30 cellular contexts compared by ENCODE assay signal in the genomic region with DNA sequence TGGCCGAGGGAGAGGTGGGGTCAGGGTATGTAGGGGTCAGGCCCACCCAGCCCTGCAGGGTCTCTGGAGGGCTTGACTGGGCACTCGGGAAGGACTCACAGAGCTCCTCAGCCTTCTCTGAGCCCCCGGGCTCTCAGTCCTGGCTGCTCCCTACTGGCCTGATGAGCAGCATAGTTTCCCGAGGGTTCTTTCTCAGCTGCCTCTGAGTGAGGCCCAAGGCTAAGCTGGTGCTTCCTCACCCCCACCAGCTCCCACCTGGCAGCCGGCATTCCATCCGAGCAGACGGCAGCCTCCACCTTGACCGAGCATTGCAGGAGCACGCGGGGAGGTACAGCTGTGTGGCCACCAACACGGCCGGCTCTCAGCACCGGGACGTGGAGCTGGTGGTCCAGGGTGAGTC. TPM values are rescaled to one million over a fixed set of nuclear protein-coding genes. Genes with fewer than 3 reads are reported as not detected.
"Had no signal": no experiment of that assay in that cellular context is flagged by ENCODE, and none has a peak within 500 bp of the region (broad histone marks: within the 10 kb centered on the region; RNA-seq: fewer than 3 reads in every experiment).

No MANE protein-coding gene starts in this region.

- H3K4me1 ChIP-seq: foreskin keratinocyte had no signal

- H3K4me2 ChIP-seq: smooth muscle cell had no signal

- H3K36me3 ChIP-seq: left ventricle myocardium inferior, ovary, thyroid gland had no signal

- ATAC-seq: activated CD4-positive, CD25-positive, alpha-beta regulatory T cell treated with anti-CD3 and anti-CD28 coated beads, Interleukin-2, amount 50 U/mL, for 24 hours; activated naive CD8-positive, alpha-beta T cell treated with anti-CD3 and anti-CD28 coated beads, Interleukin-2, amount 50 U/mL, for 24 hours; activated T-helper 17 cell treated with anti-CD3 and anti-CD28 coated beads, Interleukin-2, amount 50 U/mL, for 72 hours; effector memory CD8-positive, alpha-beta T cell; stimulated activated memory B cell treated with anti-CD40 and anti-IgM and Interleukin-4, amounts not matched to agents 10 μg/mL and 1 μg/mL and 100 μg/mL, for 72 hours had no signal

- H3K27ac ChIP-seq: foreskin keratinocyte, left ventricle myocardium inferior, ovary, thyroid gland had no signal

- DNase-seq: activated CD4-positive, alpha-beta memory T cell treated with anti-CD3 and anti-CD28 coated beads for 36 hours; activated CD4-positive, alpha-beta T cell treated with anti-CD3 and anti-CD28 coated beads for 48 hours; activated CD8-positive, alpha-beta memory T cell treated with anti-CD3 and anti-CD28 coated beads, Interleukin-2, amount 50 U/mL, for 48 hours; activated gamma-delta T cell treated with Interleukin-2 at 50 U/mL for 16 hours; activated naive CD4-positive, alpha-beta T cell treated with anti-CD3 and anti-CD28 coated beads, Interleukin-2, amount 50 U/mL, for 16 hours; activated naive CD8-positive, alpha-beta T cell treated with anti-CD3 and anti-CD28 coated beads, Interleukin-2, amount 50 U/mL, for 24 hours; activated T-cell treated with anti-CD3 and anti-CD28 coated beads, Interleukin-2, amount 50 U/mL, for 24 hours; amygdala; caudate nucleus; cortex of kidney; effector memory CD8-positive, alpha-beta T cell; foreskin keratinocyte; left ventricle myocardium inferior; mesendoderm; mucosa of descending colon; nephron progenitor cell; ovary; stimulated activated CD4-positive, alpha-beta T cell treated with anti-CD3 and anti-CD28 coated beads, Interleukin-1b, Interleukin-23, amount 100 ng/mL, for 48 hours; stimulated activated CD4-positive, alpha-beta T cell treated with anti-CD3 and anti-CD28 coated beads, Interleukin-4, amount 100 ng/mL, for 4 hours; stimulated activated CD8-positive, alpha-beta memory T cell treated with anti-CD3 and anti-CD28 coated beads, Interleukin-4, amount 100 ng/mL, for 48 hours; stimulated activated naive CD8-positive, alpha-beta T cell treated with anti-CD3 and anti-CD28 coated beads, Interleukin-15, amount 100 ng/mL, for 72 hours; substantia nigra; T-helper 1 cell had no signal

- H3K4me3 ChIP-seq: lung, mucosa of descending colon, ovary, smooth muscle cell, thyroid gland had no signal

- H3K27me3 ChIP-seq: ovary, thyroid gland had no signal

- H3K9me3 ChIP-seq: left ventricle myocardium inferior, mucosa of descending colon, ovary, thyroid gland had no signal

RNA-seq across cellular contexts. Expression of a gene that starts 56.0 kb away (rescaled TPM):
- total RNA-seq: activated CD4-positive, alpha-beta memory T cell treated with anti-CD3 and anti-CD28 coated beads for 36 hours; activated CD8-positive, alpha-beta memory T cell treated with anti-CD3 and anti-CD28 coated beads for 36 hours; activated T-helper 17 cell treated with anti-CD3 and anti-CD28 coated beads, Interleukin-2, amount 50 U/mL, for 72 hours; foreskin keratinocyte had no signal
- polyA plus RNA-seq: foreskin keratinocyte, smooth muscle cell had no signal
